ENCODE assay signal across 32 cellular contexts in the genomic region with DNA sequence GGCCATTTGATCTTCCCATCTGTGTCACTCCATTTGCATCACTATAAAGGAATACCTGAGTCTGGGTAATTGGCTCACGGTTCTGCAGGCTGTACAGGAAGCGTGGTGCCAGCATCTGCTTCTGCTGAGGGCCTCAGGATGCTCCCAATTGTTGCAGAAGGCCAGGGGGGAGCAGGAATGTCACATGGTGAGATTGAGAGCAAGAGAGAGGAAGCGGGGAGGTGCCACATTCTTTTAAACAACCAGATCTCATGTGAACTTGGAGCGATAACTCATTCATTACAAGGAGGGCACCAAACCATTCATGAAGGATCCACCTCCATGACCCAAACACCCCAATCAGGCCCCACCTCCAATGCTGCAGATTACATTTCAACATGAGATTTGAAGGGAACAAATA.
"Had no signal": no experiment of that assay in that cellular context is flagged by ENCODE, and none has a peak within 500 bp of the region (broad histone marks: within the 10 kb centered on the region; RNA-seq: fewer than 3 reads in every experiment).

No MANE protein-coding gene starts in this region.

- H3K36me3 ChIP-seq: adrenal gland, breast epithelium, cardiac muscle cell, colonic mucosa, esophagus squamous epithelium, gastroesophageal sphincter had no signal

- H3K27me3 ChIP-seq: adrenal gland, breast epithelium, cardiac muscle cell, colonic mucosa, esophagus squamous epithelium, gastroesophageal sphincter had no signal

- H3K9me3 Mint-ChIP-seq: activated CD4-positive, alpha-beta memory T cell treated with anti-CD3 and anti-CD28 coated beads, Interleukin-2, amount 10 ng/mL, durations not matched to agents 7 days and 5 days; activated naive CD4-positive, alpha-beta T cell treated with anti-CD3 and anti-CD28 coated beads for 36 hours; activated naive CD4-positive, alpha-beta T cell treated with anti-CD3 and anti-CD28 coated beads, Interleukin-2, amount 50 U/mL, for 24 hours; activated naive CD8-positive, alpha-beta T cell treated with anti-CD3 and anti-CD28 coated beads for 36 hours; activated naive CD8-positive, alpha-beta T cell treated with anti-CD3 and anti-CD28 coated beads, Interleukin-2, amount 50 U/mL, for 24 hours; activated T-cell treated with anti-CD3 and anti-CD28 coated beads, Interleukin-2, amount 50 U/mL, for 4 hours; activated T-helper 17 cell treated with anti-CD3 and anti-CD28 coated beads, Interleukin-2, amount 50 U/mL, for 72 hours had no signal

- H3K4me3 ChIP-seq: adrenal gland, breast epithelium, cardiac muscle cell, colonic mucosa, esophagus squamous epithelium, gastroesophageal sphincter had no signal

- H3K27ac Mint-ChIP-seq: activated CD4-positive, alpha-beta memory T cell treated with anti-CD3 and anti-CD28 coated beads, Interleukin-2, amount 10 ng/mL, durations not matched to agents 7 days and 5 days; activated CD4-positive, alpha-beta T cell treated with anti-CD3 and anti-CD28 coated beads, Interleukin-2, amount 10 ng/mL, durations not matched to agents 7 days and 5 days; activated naive CD4-positive, alpha-beta T cell treated with anti-CD3 and anti-CD28 coated beads for 36 hours; activated naive CD4-positive, alpha-beta T cell treated with anti-CD3 and anti-CD28 coated beads, Interleukin-2, amount 50 U/mL, for 24 hours; activated naive CD8-positive, alpha-beta T cell treated with anti-CD3 and anti-CD28 coated beads for 36 hours; activated naive CD8-positive, alpha-beta T cell treated with anti-CD3 and anti-CD28 coated beads, Interleukin-2, amount 50 U/mL, for 24 hours; activated T-helper 17 cell treated with anti-CD3 and anti-CD28 coated beads, Interleukin-2, amount 50 U/mL, for 72 hours; brain; WTC11 had no signal

- H3K4me1 ChIP-seq: adrenal gland, breast epithelium, colonic mucosa, gastroesophageal sphincter had no signal

- DNase-seq: activated CD4-positive, alpha-beta memory T cell treated with anti-CD3 and anti-CD28 coated beads, Interleukin-2, amount 10 ng/mL, durations not matched to agents 7 days and 5 days; activated CD4-positive, alpha-beta T cell treated with anti-CD3 and anti-CD28 coated beads for 1 hour; activated CD4-positive, alpha-beta T cell treated with anti-CD3 and anti-CD28 coated beads for 4 hours; activated CD4-positive, alpha-beta T cell treated with anti-CD3 and anti-CD28 coated beads, Interleukin-2, amount 10 ng/mL, durations not matched to agents 7 days and 5 days; activated CD4-positive, alpha-beta T cell treated with anti-CD3 and anti-CD28 coated beads, Interleukin-2, amount 50 U/mL, for 4 hours; activated effector memory CD4-positive, alpha-beta T cell treated with anti-CD3 and anti-CD28 coated beads, Interleukin-2, amount 50 U/mL, for 16 hours; activated naive CD4-positive, alpha-beta T cell treated with anti-CD3 and anti-CD28 coated beads for 36 hours; activated naive CD8-positive, alpha-beta T cell treated with anti-CD3 and anti-CD28 coated beads for 36 hours; activated naive CD8-positive, alpha-beta T cell treated with anti-CD3 and anti-CD28 coated beads, Interleukin-2, amount 50 U/mL, for 24 hours; activated T-cell treated with anti-CD3 and anti-CD28 coated beads, Interleukin-2, amount 50 U/mL, for 4 hours; adrenal gland; amygdala; aorta; central memory CD4-positive, alpha-beta T cell; cerebellar nuclear complex; colonic mucosa; effector CD8-positive, alpha-beta T cell; esophagus squamous epithelium; foreskin melanocyte; head of caudate nucleus; T-helper 2 cell had no signal

- FAIRE-seq: endometrium, endothelial cell of umbilical vein had no signal

- H3K4me1 Mint-ChIP-seq: brain had no signal

- H3K36me3 Mint-ChIP-seq: activated naive CD4-positive, alpha-beta T cell treated with anti-CD3 and anti-CD28 coated beads, Interleukin-2, amount 50 U/mL, for 24 hours; activated naive CD8-positive, alpha-beta T cell treated with anti-CD3 and anti-CD28 coated beads for 36 hours; brain; WTC11 had no signal

- H3K27me3 Mint-ChIP-seq: activated CD4-positive, alpha-beta memory T cell treated with anti-CD3 and anti-CD28 coated beads, Interleukin-2, amount 10 ng/mL, durations not matched to agents 7 days and 5 days; activated CD4-positive, alpha-beta T cell treated with anti-CD3 and anti-CD28 coated beads, Interleukin-2, amount 10 ng/mL, durations not matched to agents 7 days and 5 days; activated naive CD4-positive, alpha-beta T cell treated with anti-CD3 and anti-CD28 coated beads, Interleukin-2, amount 50 U/mL, for 24 hours; activated naive CD8-positive, alpha-beta T cell treated with anti-CD3 and anti-CD28 coated beads for 36 hours; activated naive CD8-positive, alpha-beta T cell treated with anti-CD3 and anti-CD28 coated beads, Interleukin-2, amount 50 U/mL, for 24 hours; activated T-helper 17 cell treated with anti-CD3 and anti-CD28 coated beads, Interleukin-2, amount 50 U/mL, for 72 hours had no signal

- H3K27ac ChIP-seq: adrenal gland, breast epithelium, cardiac muscle cell, colonic mucosa, epithelial cell of prostate, esophagus squamous epithelium, gastroesophageal sphincter, VCaP had no signal

- H3K9me3 ChIP-seq: adrenal gland, breast epithelium, colonic mucosa, esophagus squamous epithelium, gastroesophageal sphincter had no signal

- H3K4me3 Mint-ChIP-seq: activated CD4-positive, alpha-beta memory T cell treated with anti-CD3 and anti-CD28 coated beads, Interleukin-2, amount 10 ng/mL, durations not matched to agents 7 days and 5 days; activated CD4-positive, alpha-beta T cell treated with anti-CD3 and anti-CD28 coated beads, Interleukin-2, amount 10 ng/mL, durations not matched to agents 7 days and 5 days; activated naive CD4-positive, alpha-beta T cell treated with anti-CD3 and anti-CD28 coated beads for 36 hours; activated naive CD4-positive, alpha-beta T cell treated with anti-CD3 and anti-CD28 coated beads, Interleukin-2, amount 50 U/mL, for 24 hours; activated naive CD8-positive, alpha-beta T cell treated with anti-CD3 and anti-CD28 coated beads for 36 hours; activated naive CD8-positive, alpha-beta T cell treated with anti-CD3 and anti-CD28 coated beads, Interleukin-2, amount 50 U/mL, for 24 hours; activated T-cell treated with anti-CD3 and anti-CD28 coated beads, Interleukin-2, amount 50 U/mL, for 4 hours; activated T-helper 17 cell treated with anti-CD3 and anti-CD28 coated beads, Interleukin-2, amount 50 U/mL, for 72 hours; brain; WTC11 had no signal
